24 cellular contexts compared by ENCODE assay signal in the genomic region with DNA sequence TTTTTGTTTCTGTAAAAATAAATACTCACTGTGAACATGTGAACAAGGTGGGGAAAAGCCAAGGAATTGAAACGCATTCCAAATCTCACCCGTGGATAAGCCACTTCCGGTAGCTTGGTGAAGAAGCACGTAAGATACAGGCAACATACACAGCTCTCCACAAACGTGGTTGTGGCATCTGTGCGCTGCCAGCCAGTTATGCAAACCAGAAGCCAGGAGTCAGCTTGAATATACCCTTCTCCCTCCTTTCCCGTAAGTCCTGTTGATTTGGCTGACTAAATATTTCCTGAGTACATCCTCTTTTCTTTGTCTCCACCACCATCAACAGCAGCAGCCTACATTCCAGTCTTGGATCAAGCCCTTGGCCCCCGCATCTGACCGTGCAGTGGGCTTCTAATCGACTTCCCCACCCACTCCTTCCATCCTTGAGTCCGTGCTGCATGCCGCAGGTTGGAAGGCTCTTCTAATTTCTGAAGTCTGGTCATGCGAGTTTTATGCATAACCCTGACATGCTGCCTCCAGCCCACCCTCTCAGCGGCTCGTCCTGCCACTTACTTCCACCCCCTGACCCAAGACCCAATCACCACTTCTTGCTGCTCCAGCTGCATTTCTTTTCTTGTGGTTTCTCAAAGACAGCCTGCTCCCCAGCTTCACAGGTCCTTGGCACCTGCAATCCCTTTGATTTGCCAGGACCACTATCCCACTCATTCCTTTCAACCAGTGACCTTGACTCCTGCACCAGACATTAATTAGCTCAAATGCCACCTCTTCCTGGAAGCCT.
"Had no signal": no experiment of that assay in that cellular context is flagged by ENCODE, and none has a peak within 500 bp of the region (broad histone marks: within the 10 kb centered on the region; RNA-seq: fewer than 3 reads in every experiment).

No MANE protein-coding gene starts in this region.

- H3K9me3 ChIP-seq: ascending aorta, gastroesophageal sphincter, neutrophil, ovary, prostate gland, testis, vagina had no signal

- DNase-seq: activated CD4-positive, alpha-beta T cell treated with anti-CD3 and anti-CD28 coated beads, Interleukin-2, amount 50 U/mL, for 1 hour; activated CD4-positive, CD25-positive, alpha-beta regulatory T cell treated with anti-CD3 and anti-CD28 coated beads, Interleukin-2, amount 50 U/mL, for 72 hours; activated CD8-positive, alpha-beta T cell treated with anti-CD3 and anti-CD28 coated beads, Interleukin-2, amount 10 ng/mL, durations not matched to agents 7 days and 5 days; activated gamma-delta T cell; central memory CD4-positive, alpha-beta T cell; dorsolateral prefrontal cortex; head of caudate nucleus; ovary; stimulated activated CD4-positive, alpha-beta T cell treated with anti-CD3 and anti-CD28 coated beads, Interleukin-4, amount 100 ng/mL, for 1 hour; stimulated activated naive CD4-positive, alpha-beta T cell; testis; trophoblast cell; WERI-Rb-1 had no signal

- FAIRE-seq: colon, islet of Langerhans, TTC549 had no signal

- ATAC-seq: activated CD8-positive, alpha-beta T cell treated with anti-CD3 and anti-CD28 coated beads, Interleukin-2, amount 10 ng/mL, durations not matched to agents 7 days and 5 days; gastroesophageal sphincter; natural killer cell treated with Interleukin-12 subunit alpha and Interleukin-12 subunit beta and Interleukin-15 and Interleukin-18, amount 100 ng/mL, for 72 hours had no signal

- H3K4me3 Mint-ChIP-seq: activated CD8-positive, alpha-beta T cell treated with anti-CD3 and anti-CD28 coated beads, Interleukin-2, amount 10 ng/mL, durations not matched to agents 7 days and 5 days; activated T-helper 1 cell treated with anti-CD3 and anti-CD28 coated beads, Interleukin-12 subunit alpha, Interleukin-12 subunit beta, Interleukin-2, Interleukin-4 antibody, amounts not matched to agents 30 ng/mL and 10 ng/mL and 1 ng/mL, durations not matched to agents 14 hours and 24 hours and 36 hours; natural killer cell treated with Interleukin-12 subunit alpha and Interleukin-12 subunit beta and Interleukin-15 and Interleukin-18, amount 100 ng/mL, for 72 hours had no signal

- H3K4me1 ChIP-seq: ascending aorta, gastroesophageal sphincter, prostate gland, testis, vagina had no signal

- H3K9me3 Mint-ChIP-seq: activated T-helper 1 cell treated with anti-CD3 and anti-CD28 coated beads, Interleukin-12 subunit alpha, Interleukin-12 subunit beta, Interleukin-2, Interleukin-4 antibody, amounts not matched to agents 30 ng/mL and 10 ng/mL and 1 ng/mL, durations not matched to agents 14 hours and 24 hours and 36 hours; natural killer cell treated with Interleukin-12 subunit alpha and Interleukin-12 subunit beta and Interleukin-15 and Interleukin-18, amount 100 ng/mL, for 72 hours had no signal

- H3K36me3 ChIP-seq: ascending aorta, gastroesophageal sphincter, neutrophil, ovary, prostate gland, vagina, WERI-Rb-1 had no signal

- H3K27ac Mint-ChIP-seq: activated CD8-positive, alpha-beta T cell treated with anti-CD3 and anti-CD28 coated beads, Interleukin-2, amount 10 ng/mL, durations not matched to agents 7 days and 5 days; activated T-helper 1 cell treated with anti-CD3 and anti-CD28 coated beads, Interleukin-12 subunit alpha, Interleukin-12 subunit beta, Interleukin-2, Interleukin-4 antibody, amounts not matched to agents 30 ng/mL and 10 ng/mL and 1 ng/mL, durations not matched to agents 14 hours and 24 hours and 36 hours; natural killer cell treated with Interleukin-12 subunit alpha and Interleukin-12 subunit beta and Interleukin-15 and Interleukin-18, amount 100 ng/mL, for 72 hours had no signal

- H3K4me3 ChIP-seq: ascending aorta, dorsolateral prefrontal cortex, gastroesophageal sphincter, ovary, prostate gland, testis, vagina had no signal

- H3K36me3 Mint-ChIP-seq: activated naive CD4-positive, alpha-beta T cell treated with anti-CD3 and anti-CD28 coated beads, Interleukin-2, amount 50 U/mL, for 72 hours; natural killer cell treated with Interleukin-12 subunit alpha and Interleukin-12 subunit beta and Interleukin-15 and Interleukin-18, amount 100 ng/mL, for 72 hours had no signal

- H3K27ac ChIP-seq: ascending aorta, dorsolateral prefrontal cortex, gastroesophageal sphincter, neutrophil, ovary, prostate gland, testis, vagina, WERI-Rb-1 had no signal

- H3K27me3 ChIP-seq: ascending aorta, neutrophil, ovary, testis, vagina had no signal
